29 cellular contexts compared by ENCODE assay signal in the genomic region with DNA sequence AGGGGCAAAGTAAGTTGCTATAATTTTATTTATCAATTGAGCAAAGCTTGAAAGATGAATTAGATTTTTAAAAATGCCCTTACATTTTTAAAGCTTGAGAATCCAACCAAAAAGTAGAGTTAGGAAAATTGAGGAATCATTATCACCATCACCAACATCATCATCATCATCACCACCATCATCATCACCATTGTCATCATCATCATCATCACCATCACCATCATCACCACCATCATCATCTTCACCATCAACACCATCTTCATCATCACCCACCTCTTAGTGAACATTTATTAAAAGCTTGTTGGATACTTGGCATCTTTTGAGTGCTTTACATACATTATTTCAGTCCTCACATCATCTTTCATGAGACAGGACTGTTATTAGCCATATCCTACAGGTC.
"Had no signal": no experiment of that assay in that cellular context is flagged by ENCODE, and none has a peak within 500 bp of the region (broad histone marks: within the 10 kb centered on the region; RNA-seq: fewer than 3 reads in every experiment).

No MANE protein-coding gene starts in this region.

- H3K4me1 ChIP-seq: SJCRH30 had no signal

- H3K36me3 ChIP-seq: ascending aorta, cardiac muscle cell, SJCRH30 had no signal

- H3K27me3 Mint-ChIP-seq: activated CD8-positive, alpha-beta T cell treated with anti-CD3 and anti-CD28 coated beads for 36 hours; activated naive CD4-positive, alpha-beta T cell treated with anti-CD3 and anti-CD28 coated beads, Interleukin-2, amount 50 U/mL, for 24 hours had no signal

- H3K4me1 Mint-ChIP-seq: activated CD4-positive, alpha-beta T cell treated with anti-CD3 and anti-CD28 coated beads, Interleukin-2, amount 10 ng/mL, durations not matched to agents 24 days and 14 days; activated naive CD4-positive, alpha-beta T cell treated with anti-CD3 and anti-CD28 coated beads, Interleukin-2, amount 50 U/mL, for 24 hours; activated naive CD8-positive, alpha-beta T cell treated with anti-CD3 and anti-CD28 coated beads, Interleukin-2, amount 10 ng/mL, durations not matched to agents 7 days and 5 days had no signal

- H3K27me3 ChIP-seq: ascending aorta, SJCRH30 had no signal

- H3K9me3 Mint-ChIP-seq: activated CD8-positive, alpha-beta T cell treated with anti-CD3 and anti-CD28 coated beads for 36 hours; activated naive CD4-positive, alpha-beta T cell treated with anti-CD3 and anti-CD28 coated beads, Interleukin-2, amount 50 U/mL, for 24 hours; activated T-cell treated with anti-CD3 and anti-CD28 coated beads, Interleukin-2, amount 50 U/mL, for 72 hours; activated T-helper 2 cell treated with anti-CD3 and anti-CD28 coated beads, Interferon-gamma antibody, Interleukin-2, Interleukin-4, amounts not matched to agents 10 μg/mL and 5 μg/mL and 100 μg/mL, durations not matched to agents 14 hours and 24 hours and 36 hours had no signal

- H3K27ac Mint-ChIP-seq: activated CD4-positive, alpha-beta T cell treated with anti-CD3 and anti-CD28 coated beads, Interleukin-2, amount 10 ng/mL, durations not matched to agents 24 days and 14 days; activated CD8-positive, alpha-beta T cell treated with anti-CD3 and anti-CD28 coated beads for 36 hours; activated naive CD4-positive, alpha-beta T cell treated with anti-CD3 and anti-CD28 coated beads, Interleukin-2, amount 50 U/mL, for 24 hours; activated naive CD8-positive, alpha-beta T cell treated with anti-CD3 and anti-CD28 coated beads, Interleukin-2, amount 10 ng/mL, durations not matched to agents 7 days and 5 days; activated T-cell treated with anti-CD3 and anti-CD28 coated beads, Interleukin-2, amount 50 U/mL, for 72 hours; activated T-helper 2 cell treated with anti-CD3 and anti-CD28 coated beads, Interferon-gamma antibody, Interleukin-2, Interleukin-4, amounts not matched to agents 10 μg/mL and 5 μg/mL and 100 μg/mL, durations not matched to agents 14 hours and 24 hours and 36 hours had no signal

- H3K9me3 ChIP-seq: ascending aorta had no signal

- H3K4me3 Mint-ChIP-seq: activated CD4-positive, alpha-beta T cell treated with anti-CD3 and anti-CD28 coated beads, Interleukin-2, amount 10 ng/mL, durations not matched to agents 24 days and 14 days; activated CD8-positive, alpha-beta T cell treated with anti-CD3 and anti-CD28 coated beads for 36 hours; activated naive CD4-positive, alpha-beta T cell treated with anti-CD3 and anti-CD28 coated beads, Interleukin-2, amount 50 U/mL, for 24 hours; activated naive CD8-positive, alpha-beta T cell treated with anti-CD3 and anti-CD28 coated beads, Interleukin-2, amount 10 ng/mL, durations not matched to agents 7 days and 5 days; activated T-cell treated with anti-CD3 and anti-CD28 coated beads, Interleukin-2, amount 50 U/mL, for 72 hours had no signal

- H3K27ac ChIP-seq: cardiac muscle cell, SJCRH30, SK-N-MC had no signal

- ATAC-seq: activated CD8-positive, alpha-beta T cell treated with anti-CD3 and anti-CD28 coated beads for 36 hours; activated T-cell treated with anti-CD3 and anti-CD28 coated beads, Interleukin-2, amount 50 U/mL, for 72 hours; Panc1 had no signal

- H3K4me3 ChIP-seq: ascending aorta, cardiac muscle cell, SJCRH30, SK-N-MC had no signal

- DNase-seq: activated CD4-positive, alpha-beta T cell treated with anti-CD3 and anti-CD28 coated beads, Interleukin-2, amount 10 ng/mL, durations not matched to agents 24 days and 14 days; activated CD4-positive, alpha-beta T cell treated with anti-CD3 and anti-CD28 coated beads, Interleukin-2, amount 50 U/mL, for 4 hours; activated CD8-positive, alpha-beta T cell treated with anti-CD3 and anti-CD28 coated beads for 36 hours; activated gamma-delta T cell; activated naive CD4-positive, alpha-beta T cell treated with Interleukin-2 at 50 U/mL for 16 hours; activated naive CD8-positive, alpha-beta T cell treated with anti-CD3 and anti-CD28 coated beads, Interleukin-2, amount 10 ng/mL, durations not matched to agents 7 days and 5 days; activated T-cell treated with anti-CD3 and anti-CD28 coated beads, Interleukin-2, amount 50 U/mL, for 1 hour; activated T-cell treated with anti-CD3 and anti-CD28 coated beads, Interleukin-2, amount 50 U/mL, for 72 hours; amygdala; Karpas-422; NCI-H1105; NCI-H1436; NCI-H1694; NCI-H1930; NCI-H2081 treated with DMSO at 0.1 percent for 48 hours; NCI-H226; NCI-H446 treated with DMSO at 0.1 percent for 48 hours; NCI-H524; NCI-H69; NCI-H82; SHP77; SJCRH30; T1000 had no signal
